In genomic region chr10:71074176-71074755, GRCh38 we compare ENCODE assay signal across 1 cellular context.
TF ChIP-seq lines count a peak whose summit lies in the region.

No MANE protein-coding gene starts in this region.

TF ChIP-seq in H1, 55 proteins besides CTCF, POLR2A, EP300 and RAD21 (continued from another document):
- TF ChIP-seq JUN (IDR thresholded peaks at IDR 0.05; ENCODE audit: low read depth, low read length) (no peak), ATF2 (IDR thresholded peaks at IDR 0.05; ENCODE audit: low read length) (no peak), CHD2 (IDR thresholded peaks at IDR 0.05; ENCODE audit: low read length) (no peak), MAFK (IDR thresholded peaks at IDR 0.05; ENCODE audit: low read depth, low read length) (no peak), SAP30 (IDR thresholded peaks at IDR 0.05; ENCODE audit: insufficient read depth, insufficient replicate concordance, low read length) (no peak), ZNF274 (IDR thresholded peaks at IDR 0.05; ENCODE audit: borderline replicate concordance, extremely low read depth, low read length) (no peak)
